ENCODE assay signal across 24 cellular contexts in genomic region chr1:221396526-221396925, GRCh38.
"Had no signal": no experiment of that assay in that cellular context is flagged by ENCODE, and none has a peak within 500 bp of the region (broad histone marks: within the 10 kb centered on the region; RNA-seq: fewer than 3 reads in every experiment).

No MANE protein-coding gene starts in this region.

- H3K4me1 ChIP-seq: pancreas, prostate gland, stomach, testis, thyroid gland, transverse colon had no signal

- ATAC-seq: heart right ventricle; left colon; naive thymus-derived CD8-positive, alpha-beta T cell; pancreas; right cardiac atrium; sciatic nerve; upper lobe of right lung had no signal

- H3K4me2 ChIP-seq: hepatocyte had no signal

- H3K36me3 ChIP-seq: heart right ventricle, left ventricle myocardium inferior, pancreas, prostate gland, stomach, thyroid gland, transverse colon, upper lobe of right lung had no signal

- H3K27ac ChIP-seq: heart right ventricle, hepatocyte, left ventricle myocardium inferior, pancreas, prostate gland, skin epidermis, stomach, testis, thyroid gland, transverse colon, upper lobe of right lung had no signal

- H3K9me3 ChIP-seq: pancreas, prostate gland, testis, thyroid gland, upper lobe of right lung had no signal

- H3K79me2 ChIP-seq: hepatocyte had no signal

- DNase-seq: heart right ventricle; kidney; left colon; left ventricle myocardium inferior; naive thymus-derived CD8-positive, alpha-beta T cell; nucleus accumbens; pancreas; retina; right cardiac atrium; stimulated activated CD4-positive, alpha-beta T cell treated with anti-CD3 and anti-CD28 coated beads, Interleukin-12 subunit alpha, Interleukin-12 subunit beta, amount 100 ng/mL, for 4 hours; stimulated activated CD4-positive, alpha-beta T cell treated with anti-CD3 and anti-CD28 coated beads, Interleukin-15, amount 100 ng/mL, for 24 hours; stimulated activated CD4-positive, alpha-beta T cell treated with anti-CD3 and anti-CD28 coated beads, Interleukin-2, amount 100 ng/mL, for 24 hours; stimulated activated CD4-positive, alpha-beta T cell treated with anti-CD3 and anti-CD28 coated beads, Interleukin-4, amount 100 ng/mL, for 1 hour; stimulated activated naive CD4-positive, alpha-beta T cell; stomach; testis; thyroid gland; transverse colon; upper lobe of right lung had no signal

- H3K27me3 ChIP-seq: heart right ventricle, hepatocyte, pancreas, stomach, testis, thyroid gland, transverse colon, upper lobe of right lung had no signal

- H2AFZ ChIP-seq: hepatocyte had no signal

- H3K4me3 ChIP-seq: heart right ventricle, hepatocyte, left ventricle myocardium inferior, lung, pancreas, prostate gland, skin epidermis, stomach, testis, thyroid gland, transverse colon, upper lobe of right lung had no signal
